In the genomic region with DNA sequence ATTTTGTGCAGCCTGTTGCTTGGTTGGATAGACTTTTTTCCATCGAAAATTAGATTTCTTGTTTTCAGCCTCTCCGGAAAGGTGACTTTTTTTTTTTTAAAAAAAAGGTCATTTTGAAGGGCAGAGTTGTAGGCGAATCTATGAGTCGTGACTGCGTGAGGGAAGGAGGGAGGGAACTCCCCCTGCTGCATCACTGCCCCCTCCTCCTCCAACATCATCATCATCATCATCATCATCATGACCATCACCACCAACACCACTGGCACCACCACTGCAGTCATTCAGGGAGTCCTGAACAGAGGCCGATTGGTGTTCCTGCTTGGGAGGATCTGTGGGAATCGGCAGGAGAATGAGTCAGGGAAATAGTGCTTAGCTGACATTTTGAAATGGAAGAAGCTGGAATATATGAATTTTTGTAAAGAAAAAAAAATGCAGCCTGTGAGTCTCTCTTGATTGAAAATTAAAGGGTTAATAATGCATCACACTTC, we compare ENCODE assay signal across 8 cellular contexts. TPM values are rescaled to one million over a fixed set of nuclear protein-coding genes. Genes with fewer than 3 reads are reported as not detected.
DNase-seq lines count a peak whose midpoint lies in the region; ATAC-seq and TF ChIP-seq lines count a peak whose summit lies in the region.

No MANE protein-coding gene starts in this region.

- POLR2A ChIA-PET in activated CD8-positive, alpha-beta T cell treated with anti-CD3 and anti-CD28 coated beads for 36 hours (lab: Charles Lee) = interaction anchor here (0.6 kb wide), 1 partner anchor 416 kb away, joined by 3 read pairs; no protein-coding TSS in a partner anchor

- no peaks in the 10 kb centered on the region for H3K9me3 Mint-ChIP-seq in activated CD8-positive, alpha-beta T cell treated with anti-CD3 and anti-CD28 coated beads for 36 hours

- ATAC-seq in activated CD8-positive, alpha-beta T cell treated with anti-CD3 and anti-CD28 coated beads for 36 hours = no peak
- ATAC-seq in gastroesophageal sphincter (no peak), esophagus mucosa (no peak)

- H3K9me3 ChIP-seq in gastroesophageal sphincter = no peaks in the 10 kb centered on the region

- intact Hi-C loops in activated CD8-positive, alpha-beta T cell treated with anti-CD3 and anti-CD28 coated beads for 36 hours (cut with micrococcal nuclease) = loop anchor here (10.0 kb wide), 1 partner anchor 257 kb away; a partner anchor contains a TSS

- CTCF ChIA-PET in activated CD8-positive, alpha-beta T cell treated with anti-CD3 and anti-CD28 coated beads for 36 hours (lab: Charles Lee) = interaction anchor here (0.8 to 1.0 kb wide), 2 partner anchors 242 to 504 kb away, joined by 3 read pairs; no protein-coding TSS in a partner anchor

- DNase-seq in activated CD4-positive, alpha-beta T cell treated with anti-CD3 and anti-CD28 coated beads for 48 hours = peak; percentile 56
- no peak for DNase-seq in activated CD4-positive, alpha-beta T cell treated with anti-CD3 and anti-CD28 coated beads, Interleukin-2, amount 50 U/mL, for 1 hour
- peak; percentile 50 for DNase-seq in activated CD8-positive, alpha-beta T cell treated with anti-CD3 and anti-CD28 coated beads for 36 hours
- DNase-seq in retinal pigment epithelial cell (ENCODE audit: low read depth) = no peak
- DNase-seq in LoVo (ENCODE audit: low spot score) = no peak
- no peak for DNase-seq in COR-L47 (lab: John Stamatoyannopoulos, UW)

- peak; percentile 34 to 36 for TF ChIP-seq POLR2A in gastroesophageal sphincter (IDR thresholded peaks at IDR 0.05)

- H3K27me3 ChIP-seq in gastroesophageal sphincter = no peaks in the 10 kb centered on the region

- H3K4me3 ChIP-seq in gastroesophageal sphincter (peak overlapping the region; percentile 94 to 98), retinal pigment epithelial cell (ENCODE audit: low read length) (peak overlapping the region; percentile 100)

- H3K4me1 ChIP-seq in gastroesophageal sphincter = peaks cover 4 to 74% (median 15%) of the 10 kb centered on the region in 3 donors

- H3K27ac Mint-ChIP-seq in activated CD8-positive, alpha-beta T cell treated with anti-CD3 and anti-CD28 coated beads for 36 hours = peak overlapping the region; percentile 66

- no peak for TF ChIP-seq EP300 in gastroesophageal sphincter (IDR thresholded peaks at IDR 0.05)

- 5% methylated on average over 6 to 7 of the region's 7 CpGs for WGBS in gastroesophageal sphincter (ENCODE audit: low coverage in 1 of 2), 2 donors

- peaks cover 5 to 16% of the 10 kb centered on the region in 2 donors for H3K36me3 ChIP-seq in gastroesophageal sphincter

- no peak for TF ChIP-seq CTCF in activated CD8-positive, alpha-beta T cell treated with anti-CD3 and anti-CD28 coated beads for 36 hours (IDR thresholded peaks at IDR 0.05)
- TF ChIP-seq CTCF in gastroesophageal sphincter (IDR thresholded peaks at IDR 0.05) (no peak), retinal pigment epithelial cell (conservative IDR thresholded peaks at IDR 0.05; ENCODE audit: low read depth, low read length) (no peak)

- peaks cover 35% of the 10 kb centered on the region for H3K4me1 Mint-ChIP-seq in activated CD8-positive, alpha-beta T cell treated with anti-CD3 and anti-CD28 coated beads for 36 hours (ENCODE audit: low read depth)

- H3K27ac ChIP-seq in gastroesophageal sphincter = peak overlapping the region; percentile 91 to 96 (median 95)

- H3K36me3 Mint-ChIP-seq in activated CD8-positive, alpha-beta T cell treated with anti-CD3 and anti-CD28 coated beads for 36 hours (ENCODE audit: low read depth) = peaks cover 4% of the 10 kb centered on the region

- H3K4me3 Mint-ChIP-seq in activated CD8-positive, alpha-beta T cell treated with anti-CD3 and anti-CD28 coated beads for 36 hours = peak overlapping the region; percentile 72

- H3K27me3 Mint-ChIP-seq in activated CD8-positive, alpha-beta T cell treated with anti-CD3 and anti-CD28 coated beads for 36 hours = peaks cover 7% of the 10 kb centered on the region

RNA-seq across cellular contexts. Expression of a gene that starts 1.2 kb away (rescaled TPM):
- 1 to 10 TPM; 3.1 to 3.7 TPM for total RNA-seq in activated CD8-positive, alpha-beta T cell treated with anti-CD3 and anti-CD28 coated beads for 36 hours
- total RNA-seq in gastroesophageal sphincter (100 to 1,000 TPM in 2 of 4 donors, 10 to 100 TPM in 2; 94.8 to 137 (median 103) TPM), esophagus mucosa (125 TPM)

Comparison
In these comparisons a context has a peak if more than half of its experiments do, and no peak if none do; other contexts are left out.
1. DNase-seq: peak in activated CD4-positive, alpha-beta T cell treated with anti-CD3 and anti-CD28 coated beads for 48 hours (single experiment) and activated CD8-positive, alpha-beta T cell treated with anti-CD3 and anti-CD28 coated beads for 36 hours (single experiment); none in activated CD4-positive, alpha-beta T cell treated with anti-CD3 and anti-CD28 coated beads, Interleukin-2, amount 50 U/mL, for 1 hour (single experiment), retinal pigment epithelial cell (single experiment), LoVo (single experiment) and COR-L47 (single experiment).
2. RNA of a gene that starts 1.2 kb away (total RNA-seq): 125 TPM in esophagus mucosa (single experiment) and 94.8 to 137 TPM in gastroesophageal sphincter; 3.1 to 3.7 TPM in activated CD8-positive, alpha-beta T cell treated with anti-CD3 and anti-CD28 coated beads for 36 hours; every median in the first group is over 10 times any median in the second.